ENCODE assay signal across 15 cellular contexts in genomic region chr16:79069118-79069517, GRCh38.
"Had no signal": no experiment of that assay in that cellular context is flagged by ENCODE, and none has a peak within 500 bp of the region (broad histone marks: within the 10 kb centered on the region; RNA-seq: fewer than 3 reads in every experiment).

No MANE protein-coding gene starts in this region.

- H3K9me3 ChIP-seq: body of pancreas, prostate gland, SJSA1, thyroid gland had no signal

- ATAC-seq: body of pancreas had no signal

- H3K36me3 ChIP-seq: prostate gland, SJSA1, thyroid gland had no signal

- H3K27ac ChIP-seq: body of pancreas, SJSA1 had no signal

- DNase-seq: activated CD4-positive, alpha-beta T cell treated with anti-CD3 and anti-CD28 coated beads, Interleukin-2, amount 50 U/mL, for 48 hours; activated CD8-positive, alpha-beta memory T cell treated with anti-CD3 and anti-CD28 coated beads, Interleukin-2, amount 50 U/mL, for 4 hours; amniotic stem cell; body of pancreas; caudate nucleus; foreskin fibroblast; glutamatergic neuron; midbrain; right cardiac atrium; SW 1271; thyroid gland had no signal

- H3K27me3 ChIP-seq: body of pancreas, SJSA1, thyroid gland had no signal

- H3K27ac Mint-ChIP-seq: activated naive CD4-positive, alpha-beta T cell treated with anti-CD3 and anti-CD28 coated beads, Interleukin-2, amount 50 U/mL, for 24 hours had no signal

- H3K4me3 ChIP-seq: body of pancreas, coronary artery, prostate gland, SJSA1, thyroid gland had no signal

- H3K4me3 Mint-ChIP-seq: activated naive CD4-positive, alpha-beta T cell treated with anti-CD3 and anti-CD28 coated beads, Interleukin-2, amount 50 U/mL, for 24 hours had no signal

- H3K9me3 Mint-ChIP-seq: activated naive CD4-positive, alpha-beta T cell treated with anti-CD3 and anti-CD28 coated beads, Interleukin-2, amount 50 U/mL, for 24 hours had no signal

- H3K4me1 ChIP-seq: prostate gland, SJSA1 had no signal
